31 cellular contexts compared by ENCODE assay signal in the genomic region with DNA sequence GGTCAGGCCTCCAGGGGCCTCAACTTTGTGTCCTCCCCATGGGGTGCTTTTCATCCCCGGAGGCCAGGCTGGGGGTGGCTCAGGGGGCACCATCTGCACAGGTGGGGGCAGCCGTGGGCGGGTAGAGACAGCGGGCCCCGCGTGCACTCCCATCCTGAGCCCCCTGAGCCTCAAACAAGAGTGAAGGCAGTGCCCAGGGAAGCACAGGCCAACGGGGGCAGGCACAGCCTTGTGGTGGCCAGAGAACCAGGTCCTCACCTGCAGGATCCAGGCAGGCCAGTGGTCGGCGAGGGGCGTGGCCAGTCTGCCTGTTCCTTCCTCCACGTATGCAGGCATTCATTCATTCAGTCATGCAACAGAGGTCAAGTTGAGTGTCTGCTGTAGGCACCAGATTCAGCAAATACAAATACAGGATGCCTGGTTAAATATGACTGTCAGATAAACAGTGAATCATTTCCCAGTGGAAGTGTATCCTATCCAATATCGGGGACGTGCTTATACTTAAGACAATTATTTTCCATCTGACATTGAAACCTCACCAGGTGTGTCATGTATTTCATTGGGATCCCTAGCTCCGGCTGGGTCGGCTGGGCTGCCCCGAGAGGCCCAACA. TPM values are rescaled to one million over a fixed set of nuclear protein-coding genes. Genes with fewer than 3 reads are reported as not detected.
A peak's percentile ranks its signal among the peaks of the same experiment; 100 is the strongest.
DNase-seq lines count a peak whose midpoint lies in the region; ATAC-seq, FAIRE-seq and TF ChIP-seq lines count a peak whose summit lies in the region.
"Had no signal": no experiment of that assay in that cellular context is flagged by ENCODE, and none has a peak within 500 bp of the region (broad histone marks: within the 10 kb centered on the region; RNA-seq: fewer than 3 reads in every experiment).

No MANE protein-coding gene starts in this region.

- H4K20me1 ChIP-seq in BLaER1 treated with 17β-estradiol and CSF1 and Interleukin-3, amounts not matched to agents 10 nM and 100 nM, result peaks cover 0 to 8% (median 0%) of the 10 kb centered on the region in 11 experiments; a peak in 3 of 22 replicates
- no peaks in the 10 kb centered on the region for H4K20me1 ChIP-seq in PC-3 (ENCODE audit: low read length)
- no peaks in the 10 kb centered on the region for H4K20me1 ChIP-seq in endothelial cell of umbilical vein (replicated peaks; ENCODE audit: control insufficient read depth, extremely low read depth, insufficient read depth, low read length)

- H3K9me2 ChIP-seq in PC-3 (replicated peaks; ENCODE audit: low read length), result no peaks in the 10 kb centered on the region

- H2AFZ ChIP-seq in PC-3 (ENCODE audit: low read length) (no peak overlapping the region), endothelial cell of umbilical vein (ENCODE audit: low read depth, low read length) (no peak overlapping the region)
- H2AFZ ChIP-seq: PC-9 had no signal

- intact Hi-C loops in PC-3 (cut with micrococcal nuclease) (no loop called here), endothelial cell of umbilical vein (cut with micrococcal nuclease) (loop anchor here (1.0 to 5.0 kb wide), 2 partner anchors 120 to 238 kb away; a partner anchor contains a TSS)

- peak; percentile 63 for TF ChIP-seq POLR2A in endothelial cell of umbilical vein (IDR thresholded peaks at IDR 0.05; ENCODE audit: low read depth, low read length)

- FAIRE-seq in endothelial cell of umbilical vein (lab: Jason Lieb, UNC), result peak; percentile 96
- FAIRE-seq: GM12891, K562 had no signal

- H3F3A ChIP-seq in PC-3 (ENCODE audit: low read length, unreplicated experiment), result no peaks in the 10 kb centered on the region

- H3K9me3 ChIP-seq in BLaER1 treated with 17β-estradiol and CSF1 and Interleukin-3, amounts not matched to agents 10 nM and 100 nM (replicated peaks in 1 of 11), result no peaks in the 10 kb centered on the region
- H3K9me3 ChIP-seq in PC-3 (ENCODE audit: low read length) (no peaks in the 10 kb centered on the region), endothelial cell of umbilical vein (replicated peaks; ENCODE audit: control insufficient read depth, insufficient read depth, low read length) (no peaks in the 10 kb centered on the region)
- H3K9me3 ChIP-seq: SJSA1 had no signal

- CTCF ChIA-PET in PC-3 (lab: Charles Lee) (no interaction called here), endothelial cell of umbilical vein (lab: Charles Lee) (interaction anchor here (1.0 kb wide), 1 partner anchor 24 kb away, joined by 4 read pairs; no protein-coding TSS in a partner anchor)

- H3K4me1 ChIP-seq in BLaER1 treated with 17β-estradiol and CSF1 and Interleukin-3, amounts not matched to agents 10 nM and 100 nM, result peaks cover 56 to 64% (median 63%) of the 10 kb centered on the region in 10 experiments
- peaks cover 13% of the 10 kb centered on the region for H3K4me1 ChIP-seq in PC-3 (ENCODE audit: insufficient read depth, low read length)
- peaks cover 14% of the 10 kb centered on the region for H3K4me1 ChIP-seq in endothelial cell of umbilical vein (ENCODE audit: control insufficient read depth, extremely low read depth, insufficient read depth, low read length)
- H3K4me1 ChIP-seq: SJSA1 had no signal

- peaks cover 0 to 18% (median 9%) of the 10 kb centered on the region in 11 experiments; a peak in 12 of 22 replicates for H3K27me3 ChIP-seq in BLaER1 treated with 17β-estradiol and CSF1 and Interleukin-3, amounts not matched to agents 10 nM and 100 nM
- H3K27me3 ChIP-seq in PC-3 (ENCODE audit: low read length) (no peaks in the 10 kb centered on the region), endothelial cell of umbilical vein (ENCODE audit: control insufficient read depth in 2 of 2, insufficient read depth in 2 of 2, low read length in 2 of 2) (no peaks in the 10 kb centered on the region)
- H3K27me3 ChIP-seq: SJSA1 had no signal

- no peaks in the 10 kb centered on the region for H3K9me1 ChIP-seq in endothelial cell of umbilical vein (replicated peaks; ENCODE audit: control insufficient read depth, extremely low read depth, insufficient read depth, low read length)

- peak overlapping the region; percentile 20 to 94 (median 71); a peak in 20 of 22 replicates for H3K4me2 ChIP-seq in BLaER1 treated with 17β-estradiol and CSF1 and Interleukin-3, amounts not matched to agents 10 nM and 100 nM
- peak overlapping the region; percentile 53; the same call in 1 of the 2 replicates for H3K4me2 ChIP-seq in PC-3 (ENCODE audit: low read length)
- peak overlapping the region; percentile 23 for H3K4me2 ChIP-seq in endothelial cell of umbilical vein (ENCODE audit: insufficient read depth, low read length)
- H3K4me2 ChIP-seq: PC-9 had no signal

- no peaks in the 10 kb centered on the region for H3K36me3 ChIP-seq in BLaER1 treated with 17β-estradiol and CSF1 and Interleukin-3, amounts not matched to agents 10 nM and 100 nM
- no peaks in the 10 kb centered on the region for H3K36me3 ChIP-seq in PC-3 (ENCODE audit: low read depth, low read length)
- H3K36me3 ChIP-seq in endothelial cell of umbilical vein (ENCODE audit: control insufficient read depth in 2 of 2, extremely low read depth in 1 of 2, insufficient read depth in 2 of 2, low read length in 2 of 2), result no peaks in the 10 kb centered on the region
- H3K36me3 ChIP-seq: SJSA1 had no signal

- BruUV-seq in PC-3 (replicated peaks; lab: Mats Ljungman, UMichigan), result no TSS peak
- no TSS peak for BruUV-seq in endothelial cell of umbilical vein (replicated peaks; lab: Mats Ljungman, UMichigan)

- POLR2A ChIA-PET in PC-3 (lab: Charles Lee; ENCODE audit: unreplicated experiment) (no interaction called here), endothelial cell of umbilical vein (lab: Charles Lee) (no interaction called here)

- dilution Hi-C loops in endothelial cell of umbilical vein (cut with MboI; ENCODE audit: extremely low pct_ligation_motif_present, low sequenced_read_pairs), result no loop called here

- H3K27ac ChIP-seq in BLaER1 treated with 17β-estradiol and CSF1 and Interleukin-3, amounts not matched to agents 10 nM and 100 nM, result no peak overlapping the region
- H3K27ac ChIP-seq in PC-3 (ENCODE audit: low read length) (no peak overlapping the region), endothelial cell of umbilical vein (ENCODE audit: insufficient read depth, low read depth, low read length) (peak overlapping the region; percentile 57)
- H3K27ac ChIP-seq: PC-9, SJSA1 had no signal

- H3K9ac ChIP-seq in BLaER1 treated with 17β-estradiol and CSF1 and Interleukin-3, amounts not matched to agents 10 nM and 100 nM, result no peak overlapping the region
- no peak overlapping the region for H3K9ac ChIP-seq in PC-3 (ENCODE audit: low read length)
- H3K9ac ChIP-seq in endothelial cell of umbilical vein (replicated peaks; ENCODE audit: extremely low read depth, insufficient read depth, low read length), result no peak overlapping the region

- peak; percentile 71 for DNase-seq in PC-3
- peak; percentile 86 for DNase-seq in endothelial cell of umbilical vein (ENCODE audit: low read depth, low spot score)
- peak; percentile 80 for DNase-seq in pulmonary artery endothelial cell (ENCODE audit: low read depth, low spot score)
- no peak for DNase-seq in OCI-M2 (lab: John Stamatoyannopoulos, UW; ENCODE audit: unreplicated experiment)
- no peak for DNase-seq in NCI-H510A treated with DMSO at 0.1 percent for 48 hours (lab: John Stamatoyannopoulos, UW)
- no peak for DNase-seq in DMS79 (lab: John Stamatoyannopoulos, UW)
- DNase-seq: C1 segment of cervical spinal cord, COR-L47, EL, GF-D8, GOT3, HCEC 1CT, Kasumi-1, NCI-H1092 treated with DMSO at 0.1 percent for 48 hours, NCI-H1436, NCI-H187 treated with DMSO at 0.1 percent for 48 hours, NCI-H2171 treated with DMSO at 0.1 percent for 48 hours, NCI-H345, NCI-H524, NCI-H748 treated with DMSO at 0.1 percent for 48 hours, PC-9, Right ventricle myocardium superior, RPMI8226 had no signal

- no peak overlapping the region for H3K4me3 ChIP-seq in BLaER1 treated with 17β-estradiol and CSF1 and Interleukin-3, amounts not matched to agents 10 nM and 100 nM
- H3K4me3 ChIP-seq in PC-3 (ENCODE audit: low read length), result no peak overlapping the region
- no peak overlapping the region for H3K4me3 ChIP-seq in endothelial cell of umbilical vein (replicated peaks in 1 of 3; ENCODE audit: insufficient read depth in 1 of 3, low read depth in 1 of 3, low read length in 3 of 3)
- H3K4me3 ChIP-seq: K562, PC-9, SJSA1 had no signal

- TF ChIP-seq CTCF in PC-3 (conservative IDR thresholded peaks at IDR 0.05; ENCODE audit: low read depth, low read length) (no peak), endothelial cell of umbilical vein (IDR thresholded peaks at IDR 0.05; ENCODE audit: extremely low read depth in 1 of 2, insufficient read depth in 1 of 2, low read depth in 1 of 2, low read length in 2 of 2) (no peak)

- H3K79me2 ChIP-seq in PC-3 (ENCODE audit: low read length) (no peaks in the 10 kb centered on the region), endothelial cell of umbilical vein (ENCODE audit: control insufficient read depth, insufficient read depth, low read length) (no peaks in the 10 kb centered on the region)

- peak; percentile 94 for ATAC-seq in PC-3
- ATAC-seq: K562 had no signal

TF ChIP-seq in endothelial cell of umbilical vein, 7 proteins besides CTCF, POLR2A, EP300 and RAD21 (continues in another document):
- TF ChIP-seq, protein P1, sequence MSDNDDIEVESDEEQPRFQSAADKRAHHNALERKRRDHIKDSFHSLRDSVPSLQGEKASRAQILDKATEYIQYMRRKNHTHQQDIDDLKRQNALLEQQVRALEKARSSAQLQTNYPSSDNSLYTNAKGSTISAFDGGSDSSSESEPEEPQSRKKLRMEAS (IDR thresholded peaks at IDR 0.05; ENCODE audit: insufficient read depth, insufficient read length), result no peak

RNA-seq across cellular contexts. Expression of a gene that starts 22.3 kb away (rescaled TPM):
- total RNA-seq in PC-3 (2014; rRNA removed), result not detected in 2 replicates
- not detected in 2 replicates for total RNA-seq in endothelial cell of umbilical vein
- not detected in 2 replicates for polyA plus RNA-seq in endothelial cell of umbilical vein
- polyA plus RNA-seq in endothelial cell of umbilical vein (2011; cell fraction: cytosol; rRNA removed), result not detected in 2 replicates
- polyA plus RNA-seq in endothelial cell of umbilical vein (2011; cell fraction: nucleus; rRNA removed), result not detected in 2 replicates
- polyA plus RNA-seq in endothelial cell of umbilical vein (2012), result 0.12 TPM in 1 of 2 replicates, not detected in the other
- not detected in 2 replicates for polyA minus RNA-seq in endothelial cell of umbilical vein
- polyA minus RNA-seq in endothelial cell of umbilical vein (2011; cell fraction: cytosol; rRNA and poly(A)+ RNA removed), result not detected
- not detected in 2 replicates for polyA minus RNA-seq in endothelial cell of umbilical vein (2011; cell fraction: nucleus; rRNA and poly(A)+ RNA removed)
- under 0.01 TPM in 1 of 2 replicates, not detected in the other for total RNA-seq in pulmonary artery endothelial cell
- total RNA-seq: A172, HT-29, M059J, PC-9, SJSA1 had no signal
- polyA plus RNA-seq: K562 had no signal

RNA-seq across cellular contexts. Expression of a gene that starts 25.0 kb away (rescaled TPM):
- total RNA-seq in PC-3 (2014; rRNA removed) (not detected in 2 replicates), endothelial cell of umbilical vein (not detected in 2 replicates), pulmonary artery endothelial cell (not detected in 2 replicates)
- polyA plus RNA-seq in endothelial cell of umbilical vein, result not detected in 2 replicates
- polyA plus RNA-seq in endothelial cell of umbilical vein (2011; cell fraction: cytosol; rRNA removed), result not detected in 2 replicates
- not detected in 2 replicates for polyA plus RNA-seq in endothelial cell of umbilical vein (2011; cell fraction: nucleus; rRNA removed)
- polyA plus RNA-seq in endothelial cell of umbilical vein (2012), result not detected in 2 replicates
- not detected in 2 replicates for polyA minus RNA-seq in endothelial cell of umbilical vein
- polyA minus RNA-seq in endothelial cell of umbilical vein (2011; cell fraction: cytosol; rRNA and poly(A)+ RNA removed), result not detected
- polyA minus RNA-seq in endothelial cell of umbilical vein (2011; cell fraction: nucleus; rRNA and poly(A)+ RNA removed), result not detected in 2 replicates
- total RNA-seq: A172; CD4-positive, alpha-beta memory T cell; HT-29; M059J; PC-9; Right ventricle myocardium superior; SJSA1 had no signal
- polyA plus RNA-seq: CD4-positive, alpha-beta memory T cell had no signal

Comparison
In these comparisons a context has a peak if more than half of its experiments do, and no peak if none do; other contexts are left out.
1. DNase-seq: peak in PC-3 (single experiment), endothelial cell of umbilical vein (single experiment) and pulmonary artery endothelial cell (single experiment); none in OCI-M2 (single experiment), NCI-H510A treated with DMSO at 0.1 percent for 48 hours (single experiment) and DMS79 (single experiment).
2. Peak in every context shown above with its lines, with median percentiles within 50 percentile points of each other: H3K4me2 ChIP-seq.